Comparison of ENCODE assay signal across 18 cellular contexts in genomic region chr7:154942718-154943117, GRCh38.
DNase-seq lines count a peak whose midpoint lies in the region; ATAC-seq, FAIRE-seq and TF ChIP-seq lines count a peak whose summit lies in the region.
"Had no signal": no experiment of that assay in that cellular context is flagged by ENCODE, and none has a peak within 500 bp of the region (broad histone marks: within the 10 kb centered on the region; RNA-seq: fewer than 3 reads in every experiment).

No MANE protein-coding gene starts in this region.

- no peak overlapping the region for H3K9ac ChIP-seq in SK-N-SH
- no peak overlapping the region for H3K9ac ChIP-seq in K562 (ENCODE audit: insufficient read depth in 1 of 2, low read depth in 2 of 2, low read length in 2 of 2)

- H2AFZ ChIP-seq in SK-N-SH (ENCODE audit: low read depth), result no peak overlapping the region
- H2AFZ ChIP-seq in K562 (ENCODE audit: low read depth, low read length), result no peak overlapping the region
- H2AFZ ChIP-seq: GM23338 had no signal

- POLR2A ChIA-PET in CD8-positive, alpha-beta T cell (lab: Charles Lee), result no interaction called here
- POLR2A ChIA-PET in SK-N-SH (lab: Yijun Ruan, JAX) (no interaction called here), K562 (lab: Yijun Ruan, JAX) (interaction anchor here (1.6 kb wide), 1 partner anchor 10 kb away, joined by 7 read pairs; no protein-coding TSS in a partner anchor)

- no peaks in the 10 kb centered on the region for H3F3A ChIP-seq in SK-N-SH (replicated peaks; ENCODE audit: insufficient read depth)

- peak in 1 of 2 experiments; percentile 41; a peak in 1 of 4 replicates for TF ChIP-seq EP300 in SK-N-SH (IDR thresholded peaks at IDR 0.05; ENCODE audit: borderline replicate concordance in 1 of 2, low read depth in 1 of 2, low read length in 1 of 2)
- TF ChIP-seq EP300 in K562 (IDR thresholded peaks at IDR 0.05; ENCODE audit: low read length), result no peak

- no peak for DNase-seq in CD8-positive, alpha-beta T cell
- peak; percentile 56 for DNase-seq in SK-N-SH
- DNase-seq in K562 (ENCODE audit: extremely low read depth in 1 of 4, low spot score in 3 of 4), result no peak
- no peak for DNase-seq in glomerular visceral epithelial cell (ENCODE audit: extremely low spot score)
- DNase-seq: C1 segment of cervical spinal cord; CD8-positive, alpha-beta memory T cell; DMS 273 treated with DMSO at 0.1 percent for 48 hours; DMS79; EL; GDM1; H9 had no signal

- H3K79me2 ChIP-seq in SK-N-SH (ENCODE audit: insufficient read depth) (no peaks in the 10 kb centered on the region), K562 (ENCODE audit: control insufficient read depth, insufficient read depth, low read length) (no peaks in the 10 kb centered on the region)

- BruUV-seq in K562 (replicated peaks; lab: Mats Ljungman, UMichigan), result no TSS peak

- TF ChIP-seq RAD21 in SK-N-SH (IDR thresholded peaks at IDR 0.05; ENCODE audit: low read length) (no peak), K562 (CRISPR knock-in tag; conservative IDR thresholded peaks at IDR 0.05 in 1 of 2, IDR thresholded peaks at IDR 0.05 in 1 of 2) (no peak)

- no peaks in the 10 kb centered on the region for H3K9me2 ChIP-seq in SK-N-SH

- CTCF ChIA-PET in CD8-positive, alpha-beta T cell (lab: Charles Lee), result interaction anchor here (2.3 to 4.6 kb wide), 3 partner anchors 10 to 29 kb away, joined by 9 to 26 read pairs (median 25); no protein-coding TSS in a partner anchor
- CTCF ChIA-PET in SK-N-SH (lab: Yijun Ruan, JAX), result interaction anchor here (0.6 to 17.6 kb wide), 8 partner anchors 10 to 402 kb away, joined by 3 to 153 read pairs (median 4); no protein-coding TSS in a partner anchor
- CTCF ChIA-PET in K562 (lab: Yijun Ruan, JAX; ENCODE audit: low intra/inter-chr PET ratio), result no interaction called here

- H3K4me2 ChIP-seq in SK-N-SH, result no peak overlapping the region
- no peak overlapping the region for H3K4me2 ChIP-seq in K562 (ENCODE audit: insufficient read depth, low read length)
- H3K4me2 ChIP-seq: GM23338 had no signal

- in situ Hi-C loops in K562 (cut with MboI), result no loop called here

- no peaks in the 10 kb centered on the region for H3K4me1 ChIP-seq in CD8-positive, alpha-beta T cell (ENCODE audit: insufficient read depth, low read length)
- peaks cover 0 to 5% of the 10 kb centered on the region in 2 experiments; a peak in 2 of 4 replicates for H3K4me1 ChIP-seq in SK-N-SH (ENCODE audit: control insufficient read depth in 1 of 2, insufficient read depth in 2 of 2, low read depth in 1 of 2, low read length in 1 of 2)
- no peaks in the 10 kb centered on the region for H3K4me1 ChIP-seq in K562 (replicated peaks in 1 of 2; ENCODE audit: control insufficient read depth in 2 of 2, insufficient read depth in 2 of 2, low read length in 2 of 2)

- H3K27me3 Mint-ChIP-seq in CD8-positive, alpha-beta T cell (ENCODE audit: low read depth), result no peaks in the 10 kb centered on the region
- H3K27me3 Mint-ChIP-seq: CD8-positive, alpha-beta memory T cell had no signal

- no peaks in the 10 kb centered on the region for H4K20me1 ChIP-seq in SK-N-SH (ENCODE audit: insufficient read depth)
- H4K20me1 ChIP-seq in K562 (replicated peaks; ENCODE audit: control insufficient read depth, insufficient read depth, low read length), result no peaks in the 10 kb centered on the region; the same call in 1 of the 2 replicates

- peaks cover 54% of the 10 kb centered on the region for H3K36me3 Mint-ChIP-seq in CD8-positive, alpha-beta T cell

- FAIRE-seq in K562 (lab: Jason Lieb, UNC), result peak; percentile 52
- FAIRE-seq: D721Med, GM12878, GM19239 had no signal

- H3K4me1 Mint-ChIP-seq in CD8-positive, alpha-beta T cell (ENCODE audit: low read depth), result peaks cover 6% of the 10 kb centered on the region
- H3K4me1 Mint-ChIP-seq: GM23338, H9 had no signal

- intact Hi-C loops in CD8-positive, alpha-beta T cell (cut with DNase I, micrococcal nuclease), result no loop called here
- intact Hi-C loops in K562 (cut with micrococcal nuclease), result no loop called here

- H3K4me3 ChIP-seq in CD8-positive, alpha-beta T cell (ENCODE audit: low read depth, low read length), result no peak overlapping the region
- no peak overlapping the region for H3K4me3 ChIP-seq in SK-N-SH (ENCODE audit: low read depth in 2 of 2, low read length in 1 of 2)
- H3K4me3 ChIP-seq in K562, result no peak overlapping the region
- H3K4me3 ChIP-seq: GM12878, GM23338 had no signal

- no peak for ATAC-seq in CD8-positive, alpha-beta T cell
- ATAC-seq in K562, result no peak
- no peak for ATAC-seq in HG03439 (IDR thresholded peaks at IDR 0.05; ENCODE audit: unreplicated experiment)
- no peak for ATAC-seq in GM19395 (IDR thresholded peaks at IDR 0.05; ENCODE audit: unreplicated experiment)
- ATAC-seq: GM12878, GM23338, HCT116 had no signal

- H3K36me3 ChIP-seq in CD8-positive, alpha-beta T cell (ENCODE audit: insufficient read depth, low read length), result peaks cover 5% of the 10 kb centered on the region
- H3K36me3 ChIP-seq in SK-N-SH (replicated peaks in 1 of 2; ENCODE audit: control insufficient read depth in 1 of 2, insufficient read depth in 2 of 2, low read length in 1 of 2), result peaks cover 56 to 66% of the 10 kb centered on the region in 2 experiments
- peaks cover 40% of the 10 kb centered on the region for H3K36me3 ChIP-seq in K562 (ENCODE audit: control insufficient read depth, insufficient read depth, low read length)

- no peak for TF ChIP-seq POLR2A in K562 (conservative IDR thresholded peaks at IDR 0.05)

- H3K27me3 ChIP-seq in CD8-positive, alpha-beta T cell (ENCODE audit: insufficient read depth, low read length), result no peaks in the 10 kb centered on the region
- H3K27me3 ChIP-seq in SK-N-SH (ENCODE audit: insufficient read depth) (no peaks in the 10 kb centered on the region), K562 (ENCODE audit: control insufficient read depth in 2 of 2, insufficient read depth in 2 of 2, low read length in 2 of 2) (no peaks in the 10 kb centered on the region)

- peak overlapping the region; percentile 37 for H3K27ac Mint-ChIP-seq in CD8-positive, alpha-beta T cell
- H3K27ac Mint-ChIP-seq: GM23338, H9 had no signal

- no peak for TF ChIP-seq CTCF in CD8-positive, alpha-beta T cell (IDR thresholded peaks at IDR 0.05)
- TF ChIP-seq CTCF in SK-N-SH (IDR thresholded peaks at IDR 0.05), result no peak
- no peak for TF ChIP-seq CTCF in K562 (IDR thresholded peaks at IDR 0.05 in 2 of 3, conservative IDR thresholded peaks at IDR 0.05 in 1 of 3; ENCODE audit: insufficient read depth in 2 of 3, low read depth in 1 of 3, low read length in 3 of 3)

- no peak overlapping the region for H3K4me3 Mint-ChIP-seq in CD8-positive, alpha-beta T cell
- H3K4me3 Mint-ChIP-seq: CD8-positive, alpha-beta memory T cell; GM23338; H9 had no signal

- no peaks in the 10 kb centered on the region for H3K9me3 ChIP-seq in CD8-positive, alpha-beta T cell (ENCODE audit: low read length)
- H3K9me3 ChIP-seq in SK-N-SH (no peaks in the 10 kb centered on the region), K562 (replicated peaks; ENCODE audit: control insufficient read depth, insufficient read depth, low read depth, low read length) (no peaks in the 10 kb centered on the region)

- H3K27ac ChIP-seq in CD8-positive, alpha-beta T cell (ENCODE audit: low read depth, low read length), result no peak overlapping the region
- no peak overlapping the region for H3K27ac ChIP-seq in SK-N-SH (ENCODE audit: low read depth in 2 of 2, low read length in 1 of 2)
- no peak overlapping the region for H3K27ac ChIP-seq in K562 (ENCODE audit: extremely low read depth, low read depth, low read length)

- H3K9me3 Mint-ChIP-seq in CD8-positive, alpha-beta T cell, result no peaks in the 10 kb centered on the region
- H3K9me3 Mint-ChIP-seq: CD8-positive, alpha-beta memory T cell had no signal

- 65% methylated on average over 1 of the region's 1 CpG for WGBS in SK-N-SH (ENCODE audit: low lambda C conversion rate)
- 83% methylated on average over 1 of the region's 1 CpG for WGBS in K562 (ENCODE audit: insufficient coverage, low coverage, missing lambda C conversion rate)

- no peaks in the 10 kb centered on the region for H3K9me1 ChIP-seq in K562 (ENCODE audit: control insufficient read depth, insufficient read depth, low read length)

TF ChIP-seq in SK-N-SH, 30 proteins besides CTCF, POLR2A, EP300 and RAD21:
- no peak for TF ChIP-seq USF2 (IDR thresholded peaks at IDR 0.05; ENCODE audit: borderline replicate concordance, low read depth, low read length)
- TF ChIP-seq NRF1 (IDR thresholded peaks at IDR 0.05; ENCODE audit: low read depth, low read length), result no peak
- peak; percentile 17; the same call in 1 of the 2 replicates for TF ChIP-seq TCF12 (IDR thresholded peaks at IDR 0.05)

TF ChIP-seq in K562, 482 proteins besides CTCF, POLR2A, EP300 and RAD21 (continues in another document):
- TF ChIP-seq ZNF830 (CRISPR knock-in tag; IDR thresholded peaks at IDR 0.05) (no peak), SMARCB1 (IDR thresholded peaks at IDR 0.05; ENCODE audit: insufficient read length, low read depth) (no peak), VEZF1 (CRISPR knock-in tag; IDR thresholded peaks at IDR 0.05) (no peak), DEAF1 (CRISPR knock-in tag; IDR thresholded peaks at IDR 0.05) (no peak), TEAD2 (tag; IDR thresholded peaks at IDR 0.05) (no peak), LCOR (CRISPR knock-in tag; IDR thresholded peaks at IDR 0.05) (no peak), KLF1 (tag; IDR thresholded peaks at IDR 0.05) (no peak), KLF6 (CRISPR knock-in tag; IDR thresholded peaks at IDR 0.05; ENCODE audit: borderline replicate concordance) (no peak)
